1 cellular context compared by ENCODE assay signal in genomic region chr1:42081475-42081874, GRCh38.
TF ChIP-seq lines count a peak whose summit lies in the region.

No MANE protein-coding gene starts in this region.

TF ChIP-seq in IMR-90, 13 proteins besides CTCF, POLR2A, EP300 and RAD21 (continued from another document):
- TF ChIP-seq ELK1 (IDR thresholded peaks at IDR 0.05; ENCODE audit: borderline replicate concordance, low read depth, low read length) (no peak), BHLHE40 (IDR thresholded peaks at IDR 0.05; ENCODE audit: low read depth, low read length) (no peak), MXI1 (IDR thresholded peaks at IDR 0.05; ENCODE audit: borderline replicate concordance, low read depth, low read length) (no peak)
